20 cellular contexts compared by ENCODE assay signal in genomic region chr9:28832168-28832567, GRCh38.
"Had no signal": no experiment of that assay in that cellular context is flagged by ENCODE, and none has a peak within 500 bp of the region (broad histone marks: within the 10 kb centered on the region; RNA-seq: fewer than 3 reads in every experiment).

No MANE protein-coding gene starts in this region.

- H3K27ac ChIP-seq: coronary artery, dorsolateral prefrontal cortex, esophagus muscularis mucosa, foreskin keratinocyte, gastroesophageal sphincter, heart right ventricle, left lung, lower lobe of right lung had no signal

- H3K36me3 ChIP-seq: esophagus muscularis mucosa, gastroesophageal sphincter, heart right ventricle, left lung, lower lobe of right lung had no signal

- H3K4me1 ChIP-seq: esophagus muscularis mucosa, foreskin keratinocyte, gastroesophageal sphincter, heart right ventricle, left lung, lower lobe of right lung had no signal

- ATAC-seq: foreskin keratinocyte; gastroesophageal sphincter; heart right ventricle; left cardiac atrium; left lung; left ventricle myocardium superior; lower lobe of right lung; mucosa of descending colon; naive thymus-derived CD8-positive, alpha-beta T cell had no signal

- H3K4me3 ChIP-seq: coronary artery, dorsolateral prefrontal cortex, esophagus muscularis mucosa, gastroesophageal sphincter, heart right ventricle, left lung, lower lobe of right lung, mucosa of descending colon had no signal

- H3K9me3 ChIP-seq: esophagus muscularis mucosa, gastroesophageal sphincter, heart right ventricle, left lung, lower lobe of right lung, mucosa of descending colon had no signal

- DNase-seq: dermis blood vessel endothelial cell; dorsolateral prefrontal cortex; effector CD4-positive, alpha-beta T cell; effector memory CD4-positive, alpha-beta T cell; foreskin keratinocyte; glutamatergic neuron; head of caudate nucleus; heart right ventricle; hippocampal formation; left cardiac atrium; left lung; left ventricle myocardium superior; lower lobe of right lung; mesenchymal stem cell; mucosa of descending colon; naive B cell; naive thymus-derived CD8-positive, alpha-beta T cell had no signal

- H3K27me3 ChIP-seq: dorsolateral prefrontal cortex, esophagus muscularis mucosa, gastroesophageal sphincter, heart right ventricle, left lung had no signal
